8 cellular contexts compared by ENCODE assay signal in the genomic region with DNA sequence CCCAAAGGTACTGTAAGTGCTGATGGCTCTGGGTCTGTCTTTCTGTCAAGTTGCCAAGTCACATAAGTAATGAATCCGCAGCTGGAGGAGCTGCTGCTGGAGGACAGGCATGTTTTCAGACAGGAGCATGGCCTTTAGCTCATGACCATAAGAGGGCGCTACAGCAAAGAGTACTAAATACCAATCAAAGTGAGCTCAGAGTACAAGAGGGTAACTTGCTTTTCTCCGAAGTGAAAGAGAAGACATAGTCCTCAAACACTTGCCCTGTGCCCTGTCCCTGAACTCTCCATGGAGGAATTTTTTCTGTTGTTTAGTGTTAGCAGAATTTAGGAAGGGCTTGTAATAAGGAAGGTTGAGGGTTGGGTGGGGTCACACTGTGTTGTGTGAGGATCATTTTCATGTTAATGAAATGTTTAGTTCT. TPM values are rescaled to one million over a fixed set of nuclear protein-coding genes. Genes with fewer than 3 reads are reported as not detected.
DNase-seq lines count a peak whose midpoint lies in the region; ATAC-seq and TF ChIP-seq lines count a peak whose summit lies in the region.

No MANE protein-coding gene starts in this region.

- peak; percentile 60 for TF ChIP-seq CTCF in GM13976 (IDR thresholded peaks at IDR 0.05; ENCODE audit: borderline replicate concordance, control extremely low read depth, extremely low read depth, insufficient read depth, missing control alignments)
- TF ChIP-seq CTCF in psoas muscle (IDR thresholded peaks at IDR 0.05): peak; percentile 54

- DNase-seq in AG08396 (ENCODE audit: low spot score): peak; percentile 42
- peak; percentile 46 for DNase-seq in GM13976 (ENCODE audit: low spot score)
- DNase-seq in NCI-H446 treated with DMSO at 0.1 percent for 48 hours (lab: John Stamatoyannopoulos, UW): peak; percentile 42
- DNase-seq in activated T-cell treated with anti-CD3 and anti-CD28 coated beads, Interleukin-2, amount 50 U/mL, for 4 hours: no peak
- peak; percentile 43 for DNase-seq in glomerular visceral epithelial cell (ENCODE audit: extremely low spot score)
- no peak for DNase-seq in psoas muscle
- DNase-seq in hypothalamus (lab: John Stamatoyannopoulos, UW): no peak

- peak; percentile 60 to 72 for ATAC-seq in activated T-cell treated with anti-CD3 and anti-CD28 coated beads, Interleukin-2, amount 50 U/mL, for 4 hours
- ATAC-seq in psoas muscle (peak; percentile 51 to 70 (median 63)), GM21576 (IDR thresholded peaks at IDR 0.05; ENCODE audit: unreplicated experiment) (no peak)

- peaks cover 7 to 87% of the 10 kb centered on the region in 2 donors for H3K36me3 ChIP-seq in psoas muscle (ENCODE audit: insufficient read depth in 1 of 2, low read depth in 1 of 2)

- in situ Hi-C loops in GM13976 (cut with MboI; ENCODE audit: low sequenced_read_pairs, unreplicated experiment): no loop called here

- no peak overlapping the region for H3K4me3 Mint-ChIP-seq in activated T-cell treated with anti-CD3 and anti-CD28 coated beads, Interleukin-2, amount 50 U/mL, for 4 hours

- peaks cover 38% of the 10 kb centered on the region for H3K4me1 ChIP-seq in psoas muscle

- intact Hi-C loops in psoas muscle (cut with DNase I): loop anchor here in 1 of 2 donors (10.0 kb wide), 1 partner anchor 169 kb away; no protein-coding TSS in a partner anchor

- no peaks in the 10 kb centered on the region for H3K27me3 Mint-ChIP-seq in activated T-cell treated with anti-CD3 and anti-CD28 coated beads, Interleukin-2, amount 50 U/mL, for 4 hours (ENCODE audit: low read depth)

- H3K4me3 ChIP-seq in psoas muscle: no peak overlapping the region

- H3K9me3 Mint-ChIP-seq in activated T-cell treated with anti-CD3 and anti-CD28 coated beads, Interleukin-2, amount 50 U/mL, for 4 hours: no peaks in the 10 kb centered on the region

- peaks cover 54% of the 10 kb centered on the region for H3K36me3 Mint-ChIP-seq in activated T-cell treated with anti-CD3 and anti-CD28 coated beads, Interleukin-2, amount 50 U/mL, for 4 hours (ENCODE audit: insufficient read depth)

- H3K27me3 ChIP-seq in psoas muscle (ENCODE audit: insufficient read depth in 3 of 3, low read length in 2 of 3): no peaks in the 10 kb centered on the region

- peaks cover 4% of the 10 kb centered on the region for H3K4me1 Mint-ChIP-seq in activated T-cell treated with anti-CD3 and anti-CD28 coated beads, Interleukin-2, amount 50 U/mL, for 4 hours (ENCODE audit: low read depth)

- 23 to 38% (median 37%) methylated on average over 3 of the region's 3 CpGs for WGBS in psoas muscle, 3 donors

- no peaks in the 10 kb centered on the region for H3K9me3 ChIP-seq in psoas muscle

- H3K27ac ChIP-seq in psoas muscle: peak overlapping the region; percentile 73

RNA-seq across cellular contexts. Expression of a gene that starts 58.0 kb away (rescaled TPM):
- total RNA-seq in activated T-cell treated with anti-CD3 and anti-CD28 coated beads, Interleukin-2, amount 50 U/mL, for 4 hours: under 1 TPM; 0.28 to 0.71 (median 0.55) TPM
- total RNA-seq in psoas muscle: 1 to 10 TPM; 1.0 to 8.0 (median 3.2) TPM
- polyA plus RNA-seq in psoas muscle: 1 to 10 TPM in 2 of 3 donors, under 1 TPM in 1; 0.38 to 9.3 (median 2.5) TPM

Comparison
In these comparisons a context has a peak if more than half of its experiments do, and no peak if none do; other contexts are left out.
1. DNase-seq: peak in AG08396 (single experiment), GM13976 (single experiment), NCI-H446 treated with DMSO at 0.1 percent for 48 hours (single experiment) and glomerular visceral epithelial cell (single experiment); none in activated T-cell treated with anti-CD3 and anti-CD28 coated beads, Interleukin-2, amount 50 U/mL, for 4 hours (single experiment), psoas muscle (0 of 2) and hypothalamus (0 of 51).